Comparison of ENCODE assay signal across 1 cellular context in the genomic region with DNA sequence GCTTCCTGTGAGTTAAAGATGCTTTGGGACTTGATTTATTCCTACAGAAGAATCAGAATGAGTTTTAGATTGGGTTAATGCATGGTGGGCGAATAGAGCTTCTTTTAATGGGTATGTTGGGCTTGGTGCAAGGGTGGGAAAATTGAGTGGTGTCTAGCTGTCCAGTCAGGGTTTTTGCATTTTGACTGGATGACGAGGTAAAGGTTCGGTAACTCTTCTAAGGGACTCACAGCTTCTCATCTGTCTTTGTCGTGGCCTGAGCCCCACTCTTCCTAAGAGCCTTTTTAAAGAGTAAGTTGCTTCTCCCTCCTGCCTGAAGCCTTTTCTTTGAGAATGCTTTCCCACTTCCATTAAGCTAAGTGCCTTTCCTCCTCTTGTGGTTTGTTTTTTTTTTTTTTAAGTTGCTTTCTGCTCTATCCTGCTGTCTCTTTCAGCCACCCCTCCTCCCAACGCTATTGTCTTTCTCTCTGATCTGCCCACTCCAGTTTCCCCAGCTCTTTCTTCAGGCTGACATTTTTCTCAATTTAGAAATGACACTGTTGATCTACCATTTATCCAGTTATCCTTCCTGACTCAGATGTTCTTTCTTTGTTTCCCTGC.
TF ChIP-seq lines count a peak whose summit lies in the region.

No MANE protein-coding gene starts in this region.

TF ChIP-seq in liver, 16 proteins besides CTCF, POLR2A, EP300 and RAD21 (continued from another document):
- TF ChIP-seq HNF4G (IDR thresholded peaks at IDR 0.05) (no peak), TAF1 (conservative IDR thresholded peaks at IDR 0.05) (no peak), HNF4A (conservative IDR thresholded peaks at IDR 0.05) (no peak), GABPA (IDR thresholded peaks at IDR 0.05 in 1 of 2, conservative IDR thresholded peaks at IDR 0.05 in 1 of 2) (no peak), FOXA2 (IDR thresholded peaks at IDR 0.05) (no peak), YY1 (IDR thresholded peaks at IDR 0.05) (no peak), NR2F2 (IDR thresholded peaks at IDR 0.05) (no peak), MAX (IDR thresholded peaks at IDR 0.05) (no peak)
- TF ChIP-seq, protein P1, sequence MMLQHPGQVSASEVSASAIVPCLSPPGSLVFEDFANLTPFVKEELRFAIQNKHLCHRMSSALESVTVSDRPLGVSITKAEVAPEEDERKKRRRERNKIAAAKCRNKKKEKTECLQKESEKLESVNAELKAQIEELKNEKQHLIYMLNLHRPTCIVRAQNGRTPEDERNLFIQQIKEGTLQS (IDR thresholded peaks at IDR 0.05), result no peak
